ENCODE assay signal across 18 cellular contexts in the genomic region with DNA sequence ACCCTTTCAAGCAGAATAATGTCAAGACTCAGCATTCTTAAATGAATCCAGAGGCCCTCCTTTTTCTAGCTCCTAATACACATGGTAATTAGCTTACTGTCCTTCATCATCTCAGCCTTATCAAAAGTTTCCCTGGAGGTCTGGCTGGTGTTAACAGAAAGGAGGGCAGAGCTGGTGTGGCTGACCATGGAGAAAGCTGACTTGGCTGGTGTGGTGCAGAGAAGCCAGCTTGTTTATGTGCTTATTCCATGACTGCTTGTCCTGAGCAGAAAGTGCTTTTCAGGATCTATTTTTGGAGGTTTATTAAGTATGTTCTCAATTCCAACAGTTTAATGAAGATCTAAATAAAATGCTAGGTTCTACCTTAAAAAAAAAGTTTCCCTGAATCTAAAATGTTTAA. TPM values are rescaled to one million over a fixed set of nuclear protein-coding genes. Genes with fewer than 3 reads are reported as not detected.
A peak's percentile ranks its signal among the peaks of the same experiment; 100 is the strongest.
DNase-seq lines count a peak whose midpoint lies in the region; ATAC-seq and TF ChIP-seq lines count a peak whose summit lies in the region.
"Had no signal": no experiment of that assay in that cellular context is flagged by ENCODE, and none has a peak within 500 bp of the region (broad histone marks: within the 10 kb centered on the region; RNA-seq: fewer than 3 reads in every experiment).

No MANE protein-coding gene starts in this region.

- H3K9me2 ChIP-seq in SK-N-SH, result no peaks in the 10 kb centered on the region

- H3K36me3 Mint-ChIP-seq in neural progenitor cell, result peaks cover 1% of the 10 kb centered on the region
- no peaks in the 10 kb centered on the region for H3K36me3 Mint-ChIP-seq in CD4-positive, alpha-beta T cell (ENCODE audit: low read depth)
- H3K36me3 Mint-ChIP-seq: CD4-positive, alpha-beta memory T cell had no signal

- CTCF ChIA-PET in CD4-positive, alpha-beta T cell (lab: Charles Lee), result interaction anchor here (1.1 kb wide), 1 partner anchor 9 kb away, joined by 4 read pairs; no protein-coding TSS in a partner anchor
- CTCF ChIA-PET in SK-N-SH (lab: Yijun Ruan, JAX), result no interaction called here

- peak; percentile 83 for ATAC-seq in Right ventricle myocardium inferior
- no peak for ATAC-seq in CD4-positive, alpha-beta T cell (ENCODE audit: poor library complexity)
- ATAC-seq: A549 had no signal

- TF ChIP-seq CTCF in right atrium auricular region (IDR thresholded peaks at IDR 0.05) (no peak), left ventricle myocardium inferior (IDR thresholded peaks at IDR 0.05; ENCODE audit: borderline replicate concordance) (no peak), neural progenitor cell (IDR thresholded peaks at IDR 0.05) (no peak), SK-N-SH (IDR thresholded peaks at IDR 0.05) (no peak)
- TF ChIP-seq CTCF in CD4-positive, alpha-beta T cell (IDR thresholded peaks at IDR 0.05), result no peak

- H4K20me1 ChIP-seq in neural progenitor cell (ENCODE audit: low read depth), result no peaks in the 10 kb centered on the region
- no peaks in the 10 kb centered on the region for H4K20me1 ChIP-seq in SK-N-SH (ENCODE audit: insufficient read depth)

- no peaks in the 10 kb centered on the region for H3K79me2 ChIP-seq in neural progenitor cell (ENCODE audit: low read depth)
- H3K79me2 ChIP-seq in SK-N-SH (ENCODE audit: insufficient read depth), result no peaks in the 10 kb centered on the region

- H3F3A ChIP-seq in neural progenitor cell (ENCODE audit: low read depth), result no peaks in the 10 kb centered on the region
- H3F3A ChIP-seq in SK-N-SH (replicated peaks; ENCODE audit: insufficient read depth), result no peaks in the 10 kb centered on the region

- H3K4me3 ChIP-seq in right atrium auricular region (no peak overlapping the region), left ventricle myocardium inferior (no peak overlapping the region), neural progenitor cell (no peak overlapping the region), SK-N-SH (ENCODE audit: low read depth in 2 of 2, low read length in 1 of 2) (no peak overlapping the region)
- H3K4me3 ChIP-seq: A549 had no signal

- TF ChIP-seq RAD21 in SK-N-SH (IDR thresholded peaks at IDR 0.05; ENCODE audit: low read length), result no peak

- H3K4me2 ChIP-seq in neural progenitor cell (no peak overlapping the region), SK-N-SH (no peak overlapping the region)
- H3K4me2 ChIP-seq: A549 had no signal

- H3K27ac ChIP-seq in right atrium auricular region, result no peak overlapping the region
- peak overlapping the region; percentile 79 for H3K27ac ChIP-seq in left ventricle myocardium inferior (replicated peaks)
- no peak overlapping the region for H3K27ac ChIP-seq in neural progenitor cell
- H3K27ac ChIP-seq in CD4-positive, alpha-beta T cell (ENCODE audit: low read depth, low read length), result no peak overlapping the region
- H3K27ac ChIP-seq in SK-N-SH (ENCODE audit: low read depth in 2 of 2, low read length in 1 of 2), result no peak overlapping the region
- H3K27ac ChIP-seq: 22Rv1, A549, C4-2B had no signal

- H3K9me3 ChIP-seq in right atrium auricular region (no peaks in the 10 kb centered on the region), left ventricle myocardium inferior (replicated peaks) (no peaks in the 10 kb centered on the region), neural progenitor cell (ENCODE audit: low read depth) (no peaks in the 10 kb centered on the region), SK-N-SH (no peaks in the 10 kb centered on the region)
- no peaks in the 10 kb centered on the region for H3K9me3 ChIP-seq in CD4-positive, alpha-beta T cell (ENCODE audit: control insufficient read depth, low read length)
- H3K9me3 ChIP-seq: A549 had no signal

- H2AFZ ChIP-seq in neural progenitor cell (replicated peaks) (peak overlapping the region; percentile 9), SK-N-SH (ENCODE audit: low read depth) (no peak overlapping the region)

- H3K4me3 Mint-ChIP-seq in neural progenitor cell, result no peak overlapping the region
- no peak overlapping the region for H3K4me3 Mint-ChIP-seq in CD4-positive, alpha-beta T cell
- H3K4me3 Mint-ChIP-seq: CD4-positive, alpha-beta memory T cell; H9 had no signal

- H3K27me3 Mint-ChIP-seq in neural progenitor cell (ENCODE audit: insufficient read depth, low read depth), result no peaks in the 10 kb centered on the region
- peaks cover 36% of the 10 kb centered on the region for H3K27me3 Mint-ChIP-seq in CD4-positive, alpha-beta T cell

- peaks cover 11% of the 10 kb centered on the region for H3K4me1 Mint-ChIP-seq in neural progenitor cell
- H3K4me1 Mint-ChIP-seq in CD4-positive, alpha-beta T cell (ENCODE audit: low read depth), result no peaks in the 10 kb centered on the region
- H3K4me1 Mint-ChIP-seq: CD4-positive, alpha-beta memory T cell had no signal

- H3K27ac Mint-ChIP-seq in neural progenitor cell, result no peak overlapping the region
- no peak overlapping the region for H3K27ac Mint-ChIP-seq in CD4-positive, alpha-beta T cell
- H3K27ac Mint-ChIP-seq: CD4-positive, alpha-beta memory T cell; H9 had no signal

- POLR2A ChIA-PET in CD4-positive, alpha-beta T cell (lab: Charles Lee), result no interaction called here
- POLR2A ChIA-PET in SK-N-SH (lab: Yijun Ruan, JAX), result no interaction called here

- DNase-seq in Right ventricle myocardium inferior (ENCODE audit: missing footprints), result no peak
- no peak for DNase-seq in right atrium auricular region (ENCODE audit: low spot score)
- DNase-seq in left ventricle myocardium inferior, result no peak
- DNase-seq in neural progenitor cell (ENCODE audit: low spot score), result no peak
- no peak for DNase-seq in medulla oblongata (ENCODE audit: extremely low spot score)
- no peak for DNase-seq in CD4-positive, alpha-beta T cell
- no peak for DNase-seq in SK-N-SH
- DNase-seq: AML-193; CD4-positive, alpha-beta memory T cell; DMS153; DMS79; GDM1; H9; IMR-90 had no signal

- no peaks in the 10 kb centered on the region for H3K4me1 ChIP-seq in right atrium auricular region
- peaks cover 18% of the 10 kb centered on the region for H3K4me1 ChIP-seq in left ventricle myocardium inferior
- no peaks in the 10 kb centered on the region for H3K4me1 ChIP-seq in neural progenitor cell
- H3K4me1 ChIP-seq in SK-N-SH (ENCODE audit: control insufficient read depth in 1 of 2, insufficient read depth in 2 of 2, low read depth in 1 of 2, low read length in 1 of 2), result no peaks in the 10 kb centered on the region
- H3K4me1 ChIP-seq: A549 had no signal

- H3K9ac ChIP-seq in neural progenitor cell, result no peak overlapping the region
- H3K9ac ChIP-seq in SK-N-SH, result no peak overlapping the region

- no peak for TF ChIP-seq EP300 in SK-N-SH (IDR thresholded peaks at IDR 0.05; ENCODE audit: borderline replicate concordance in 1 of 2, low read depth in 1 of 2, low read length in 1 of 2)

- intact Hi-C loops in Right ventricle myocardium inferior (cut with DNase I), result no loop called here
- intact Hi-C loops in left ventricle myocardium inferior (cut with micrococcal nuclease), result no loop called here
- intact Hi-C loops in CD4-positive, alpha-beta T cell (cut with DNase I, micrococcal nuclease), result no loop called here

- no peaks in the 10 kb centered on the region for H3K36me3 ChIP-seq in right atrium auricular region
- H3K36me3 ChIP-seq in left ventricle myocardium inferior, result peaks cover 4% of the 10 kb centered on the region
- H3K36me3 ChIP-seq in neural progenitor cell, result no peaks in the 10 kb centered on the region
- no peaks in the 10 kb centered on the region for H3K36me3 ChIP-seq in SK-N-SH (replicated peaks in 1 of 2; ENCODE audit: control insufficient read depth in 1 of 2, insufficient read depth in 2 of 2, low read length in 1 of 2)

- no peaks in the 10 kb centered on the region for H3K9me3 Mint-ChIP-seq in neural progenitor cell
- no peaks in the 10 kb centered on the region for H3K9me3 Mint-ChIP-seq in CD4-positive, alpha-beta T cell
- H3K9me3 Mint-ChIP-seq: CD4-positive, alpha-beta memory T cell; H9 had no signal

- no peaks in the 10 kb centered on the region for H3K27me3 ChIP-seq in right atrium auricular region
- no peaks in the 10 kb centered on the region for H3K27me3 ChIP-seq in left ventricle myocardium inferior (ENCODE audit: low read depth)
- no peaks in the 10 kb centered on the region for H3K27me3 ChIP-seq in neural progenitor cell
- no peaks in the 10 kb centered on the region for H3K27me3 ChIP-seq in CD4-positive, alpha-beta T cell (ENCODE audit: control insufficient read depth, insufficient read depth, low read length)
- peaks cover 4% of the 10 kb centered on the region; the same call in 1 of the 2 replicates for H3K27me3 ChIP-seq in SK-N-SH (ENCODE audit: insufficient read depth)

TF ChIP-seq in SK-N-SH, 30 proteins besides CTCF, POLR2A, EP300 and RAD21:
- TF ChIP-seq MEF2A (IDR thresholded peaks at IDR 0.05; ENCODE audit: borderline replicate concordance, low read depth) (no peak), YY1 (IDR thresholded peaks at IDR 0.05; ENCODE audit: low read depth) (no peak)
- TF ChIP-seq, protein P1, sequence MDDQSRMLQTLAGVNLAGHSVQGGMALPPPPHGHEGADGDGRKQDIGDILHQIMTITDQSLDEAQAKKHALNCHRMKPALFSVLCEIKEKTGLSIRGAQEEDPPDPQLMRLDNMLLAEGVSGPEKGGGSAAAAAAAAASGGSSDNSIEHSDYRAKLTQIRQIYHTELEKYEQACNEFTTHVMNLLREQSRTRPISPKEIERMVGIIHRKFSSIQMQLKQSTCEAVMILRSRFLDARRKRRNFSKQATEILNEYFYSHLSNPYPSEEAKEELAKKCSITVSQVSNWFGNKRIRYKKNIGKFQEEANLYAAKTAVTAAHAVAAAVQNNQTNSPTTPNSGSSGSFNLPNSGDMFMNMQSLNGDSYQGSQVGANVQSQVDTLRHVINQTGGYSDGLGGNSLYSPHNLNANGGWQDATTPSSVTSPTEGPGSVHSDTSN (IDR thresholded peaks at IDR 0.05), result no peak

RNA-seq across cellular contexts. Expression of a gene that starts 50.5 kb away (rescaled TPM):
- 27.4 TPM for total RNA-seq in Right ventricle myocardium inferior
- 1 to 10 TPM; 1.0 to 1.9 TPM for total RNA-seq in right atrium auricular region
- 54.8 TPM for total RNA-seq in left ventricle myocardium inferior
- 0.53 TPM in 1 of 2 replicates, not detected in the other for total RNA-seq in neural progenitor cell (ENCODE audit: low replicate concordance)
- total RNA-seq in CD4-positive, alpha-beta T cell, result not detected
- polyA plus RNA-seq in SK-N-SH (2012; rRNA removed), result 0.26 and 0.62 TPM in 2 replicates
- 0.39 and 0.53 TPM in 2 replicates for polyA plus RNA-seq in SK-N-SH (2012; cell fraction: cytosol; rRNA removed)
- polyA plus RNA-seq in SK-N-SH (2012; cell fraction: nucleus; rRNA removed), result 0.55 and 0.94 TPM in 2 replicates
- total RNA-seq: CD4-positive, alpha-beta memory T cell; IMR-90 had no signal
- polyA plus RNA-seq: BJ; CD4-positive, alpha-beta memory T cell had no signal

RNA-seq across cellular contexts. Expression of a gene that starts 50.6 kb away (rescaled TPM):
- total RNA-seq in Right ventricle myocardium inferior (16.5 TPM), right atrium auricular region (10 to 100 TPM; 12.5 to 14.9 TPM), left ventricle myocardium inferior (18.0 TPM), neural progenitor cell (ENCODE audit: low replicate concordance) (27.9 and 45.0 TPM in 2 replicates)
- 10 to 100 TPM; 24.3 to 26.1 TPM for total RNA-seq in CD4-positive, alpha-beta T cell
- polyA plus RNA-seq in SK-N-SH (2012; rRNA removed), result 7.6 and 8.9 TPM in 2 replicates
- 10.1 and 12.3 TPM in 2 replicates for polyA plus RNA-seq in SK-N-SH (2012; cell fraction: cytosol; rRNA removed)
- 7.1 and 10.3 TPM in 2 replicates for polyA plus RNA-seq in SK-N-SH (2012; cell fraction: nucleus; rRNA removed)
